8 cellular contexts compared by ENCODE assay signal in the genomic region with DNA sequence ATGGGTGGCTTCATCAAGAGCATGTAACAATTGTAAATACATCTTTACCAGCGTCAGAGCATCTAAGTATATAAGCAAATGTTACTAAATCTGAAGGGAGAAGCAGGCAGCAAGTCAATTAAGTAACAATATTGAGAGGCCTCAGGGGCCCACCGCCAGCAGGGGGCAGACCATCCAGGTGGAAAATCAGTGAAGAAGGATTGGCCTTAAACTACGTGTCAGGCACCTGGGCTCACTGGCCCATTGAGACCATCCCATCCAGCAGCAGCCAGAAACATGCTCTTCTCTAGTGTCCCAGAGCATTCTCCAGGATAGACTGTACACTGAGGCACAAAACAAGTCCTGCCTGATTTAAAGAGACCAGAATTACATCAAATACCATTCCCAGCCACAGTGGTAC.
DNase-seq lines count a peak whose midpoint lies in the region; ATAC-seq and TF ChIP-seq lines count a peak whose summit lies in the region.

No MANE protein-coding gene starts in this region.

- no peak for DNase-seq in BJ (ENCODE audit: low read depth)
- DNase-seq in NCI-H526 (lab: John Stamatoyannopoulos, UW): peak; percentile 19 to 73
- DNase-seq in cerebellar cortex (ENCODE audit: low spot score): peak; percentile 6
- peak in 2 of 3 donors; percentile 78 to 85 for DNase-seq in mucosa of descending colon
- DNase-seq in medulla oblongata (ENCODE audit: extremely low spot score): no peak
- DNase-seq in stimulated activated naive CD4-positive, alpha-beta T cell treated with Interleukin-2 at 50 U/mL for 16 hours (lab: John Stamatoyannopoulos, UW): no peak

- intact Hi-C loops in mucosa of descending colon (cut with DNase I, micrococcal nuclease): loop anchor here in 1 of 2 donors (10.0 kb wide), 1 partner anchor 690 kb away; no protein-coding TSS in a partner anchor

- H3K27me3 ChIP-seq in BJ (ENCODE audit: control insufficient read depth, insufficient read depth, low read length): no peaks in the 10 kb centered on the region

- H3K4me3 ChIP-seq in BJ (ENCODE audit: low read depth, low read length) (no peak overlapping the region), mucosa of descending colon (no peak overlapping the region)

- TF ChIP-seq CTCF in BJ (IDR thresholded peaks at IDR 0.05; ENCODE audit: insufficient read depth, low read depth, low read length) (peak; percentile 66), mucosa of descending colon (IDR thresholded peaks at IDR 0.05) (peak; percentile 44)

- ATAC-seq in GM18517 (IDR thresholded peaks at IDR 0.05; ENCODE audit: unreplicated experiment) (peak; percentile 61), mucosa of descending colon (peak; percentile 73), HG03457 (IDR thresholded peaks at IDR 0.05; ENCODE audit: unreplicated experiment) (no peak)

- POLR2A ChIA-PET in BJ (lab: Charles Lee): no interaction called here

- H3K9me3 ChIP-seq in mucosa of descending colon: no peaks in the 10 kb centered on the region

- H3K36me3 ChIP-seq in BJ (ENCODE audit: control insufficient read depth, insufficient read depth, low read length) (no peaks in the 10 kb centered on the region), mucosa of descending colon (ENCODE audit: low read depth) (no peaks in the 10 kb centered on the region)

- no peaks in the 10 kb centered on the region for H3K4me1 ChIP-seq in mucosa of descending colon (ENCODE audit: low read depth)

- CTCF ChIA-PET in BJ (lab: Yijun Ruan, JAX): interaction anchor here (1.0 kb wide), 1 partner anchor 692 kb away, joined by 3 read pairs; no protein-coding TSS in a partner anchor

Comparison
In these comparisons a context has a peak if more than half of its experiments do, and no peak if none do; other contexts are left out.
1. DNase-seq: peak in NCI-H526 (2 of 2), cerebellar cortex (single experiment) and mucosa of descending colon (2 of 3); none in BJ (single experiment), medulla oblongata (single experiment) and stimulated activated naive CD4-positive, alpha-beta T cell treated with Interleukin-2 at 50 U/mL for 16 hours (single experiment).